In the genomic region with DNA sequence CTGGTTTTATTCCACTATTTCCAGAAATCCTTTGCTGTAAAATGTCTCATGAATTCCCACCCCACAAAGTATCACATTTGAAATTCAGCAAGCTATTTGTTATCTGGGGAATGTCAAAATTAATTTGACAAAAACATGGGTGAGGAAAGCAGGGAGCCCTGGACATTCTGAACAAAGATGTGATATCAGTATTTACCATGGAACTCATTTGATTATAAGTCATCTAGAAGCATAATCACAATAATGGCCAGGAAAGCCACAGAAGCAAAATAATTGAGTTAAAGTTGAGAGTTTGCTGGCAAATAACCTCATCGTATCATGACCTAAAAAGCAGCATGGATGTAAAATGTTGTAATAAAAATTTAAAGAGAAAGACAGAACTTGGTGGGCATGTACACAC, we compare ENCODE assay signal across 22 cellular contexts.
DNase-seq lines count a peak whose midpoint lies in the region; ATAC-seq, FAIRE-seq and TF ChIP-seq lines count a peak whose summit lies in the region.
"Had no signal": no experiment of that assay in that cellular context is flagged by ENCODE, and none has a peak within 500 bp of the region (broad histone marks: within the 10 kb centered on the region; RNA-seq: fewer than 3 reads in every experiment).

No MANE protein-coding gene starts in this region.

- H3K4me3 ChIP-seq in BE2C (ENCODE audit: low read depth, low read length) (no peak overlapping the region; the same call in 1 of the 2 replicates), SK-N-SH (ENCODE audit: low read depth in 2 of 2, low read length in 1 of 2) (no peak overlapping the region), thoracic aorta (no peak overlapping the region)
- H3K4me3 ChIP-seq: A549, GM23338, HAP-1 had no signal

- TF ChIP-seq RAD21 in SK-N-SH (IDR thresholded peaks at IDR 0.05; ENCODE audit: low read length): peak; percentile 44

- no peak for TF ChIP-seq POLR2A in H54 (IDR thresholded peaks at IDR 0.05; ENCODE audit: low read depth, low read length)

- no peak for FAIRE-seq in H54 (lab: Jason Lieb, UNC)
- FAIRE-seq: GM18507 had no signal

- peaks cover 13% of the 10 kb centered on the region for H3K36me3 Mint-ChIP-seq in chondrocyte (ENCODE audit: low read depth)

- H3K36me3 ChIP-seq in BE2C (peaks cover 7% of the 10 kb centered on the region; the same call in 1 of the 2 replicates), SK-N-SH (replicated peaks in 1 of 2; ENCODE audit: control insufficient read depth in 1 of 2, insufficient read depth in 2 of 2, low read length in 1 of 2) (peaks cover 11 to 16% of the 10 kb centered on the region in 2 experiments), thoracic aorta (peaks cover 3% of the 10 kb centered on the region)
- H3K36me3 ChIP-seq: HAP-1 had no signal

- H3K4me1 Mint-ChIP-seq in chondrocyte (ENCODE audit: low read depth): no peaks in the 10 kb centered on the region
- H3K4me1 Mint-ChIP-seq: GM23338 had no signal

- no peak overlapping the region for H3K27ac Mint-ChIP-seq in chondrocyte (ENCODE audit: unreplicated experiment)
- H3K27ac Mint-ChIP-seq: GM23338, HFFc6 had no signal

- peaks cover 2% of the 10 kb centered on the region for H3K9me3 Mint-ChIP-seq in chondrocyte (ENCODE audit: low read depth)
- H3K9me3 Mint-ChIP-seq: HFFc6 had no signal

- H3K4me3 Mint-ChIP-seq in chondrocyte (ENCODE audit: unreplicated experiment): no peak overlapping the region
- H3K4me3 Mint-ChIP-seq: CD4-positive, alpha-beta memory T cell; GM23338; HFFc6 had no signal

- H3K9me3 ChIP-seq in BE2C: no peaks in the 10 kb centered on the region
- H3K9me3 ChIP-seq in SK-N-SH: no peaks in the 10 kb centered on the region
- H3K9me3 ChIP-seq in thoracic aorta: no peaks in the 10 kb centered on the region
- H3K9me3 ChIP-seq: A549, HAP-1 had no signal

- DNase-seq in BE2C (peak; percentile 57), SK-N-SH (peak; percentile 46), left kidney (ENCODE audit: low read depth, low spot score) (peak; percentile 23), thoracic aorta (ENCODE audit: low spot score) (no peak), NCI-H1092 treated with DMSO at 0.1 percent for 48 hours (lab: John Stamatoyannopoulos, UW) (no peak), H54 (ENCODE audit: insufficient read length, low spot score) (no peak), chondrocyte (ENCODE audit: low spot score) (no peak)
- DNase-seq: 8988T; ACHN; AML-193; C1 segment of cervical spinal cord; Calu3; CD4-positive, alpha-beta memory T cell; COR-L47; DMS53; DMS79 treated with DMSO at 0.1 percent for 48 hours; GF-D8; HFFc6 had no signal

- H3K27me3 ChIP-seq in BE2C (no peaks in the 10 kb centered on the region), SK-N-SH (ENCODE audit: insufficient read depth) (no peaks in the 10 kb centered on the region), thoracic aorta (replicated peaks; ENCODE audit: insufficient read depth) (no peaks in the 10 kb centered on the region)

- TF ChIP-seq EP300 in SK-N-SH (IDR thresholded peaks at IDR 0.05; ENCODE audit: borderline replicate concordance in 1 of 2, low read depth in 1 of 2, low read length in 1 of 2): peak; percentile 45 to 99; a peak in 2 of 4 replicates

- H3K9me2 ChIP-seq in SK-N-SH: no peaks in the 10 kb centered on the region

- H3K27ac ChIP-seq in SK-N-SH (ENCODE audit: low read depth in 2 of 2, low read length in 1 of 2) (peak overlapping the region; percentile 88 to 89; a peak in 3 of 4 replicates), thoracic aorta (peak overlapping the region; percentile 7 to 90)
- H3K27ac ChIP-seq: A549 had no signal

- no peak overlapping the region for H3K4me2 ChIP-seq in SK-N-SH
- H3K4me2 ChIP-seq: A549, GM23338 had no signal

- CTCF ChIA-PET in SK-N-SH (lab: Yijun Ruan, JAX): interaction anchor here (1.2 to 2.9 kb wide), 6 partner anchors 11 to 141 kb away, joined by 3 to 8 read pairs (median 3); no protein-coding TSS in a partner anchor

- no peaks in the 10 kb centered on the region for H3K27me3 Mint-ChIP-seq in chondrocyte (ENCODE audit: low read depth)
- H3K27me3 Mint-ChIP-seq: CD4-positive, alpha-beta memory T cell had no signal

- no peak overlapping the region for H2AFZ ChIP-seq in SK-N-SH (ENCODE audit: low read depth)
- H2AFZ ChIP-seq: GM23338 had no signal

- POLR2A ChIA-PET in SK-N-SH (lab: Yijun Ruan, JAX): interaction anchor here (1.3 kb wide), 1 partner anchor 43 kb away, joined by 3 read pairs; no protein-coding TSS in a partner anchor

- H3K79me2 ChIP-seq in SK-N-SH (ENCODE audit: insufficient read depth): peaks cover 28% of the 10 kb centered on the region

- H3K9ac ChIP-seq in SK-N-SH: no peak overlapping the region

- no peak for ATAC-seq in thoracic aorta (ENCODE audit: insufficient number of reproducible peaks, low FRiP score, low read depth)
- ATAC-seq: A549, GM23338 had no signal

- peaks cover 27% of the 10 kb centered on the region for H3F3A ChIP-seq in SK-N-SH (replicated peaks; ENCODE audit: insufficient read depth)

- H4K20me1 ChIP-seq in SK-N-SH (ENCODE audit: insufficient read depth): no peaks in the 10 kb centered on the region

- 37% methylated on average over 1 of the region's 1 CpG for WGBS in SK-N-SH (ENCODE audit: low lambda C conversion rate)

- no peak for TF ChIP-seq CTCF in BE2C (IDR thresholded peaks at IDR 0.05; ENCODE audit: low read depth, low read length)
- TF ChIP-seq CTCF in SK-N-SH (IDR thresholded peaks at IDR 0.05): no peak
- no peak for TF ChIP-seq CTCF in thoracic aorta (IDR thresholded peaks at IDR 0.05)
- TF ChIP-seq CTCF in chondrocyte (IDR thresholded peaks at IDR 0.05): no peak

- peaks cover 34% of the 10 kb centered on the region for H3K4me1 ChIP-seq in BE2C
- peaks cover 7 to 26% of the 10 kb centered on the region in 2 experiments; a peak in 3 of 4 replicates for H3K4me1 ChIP-seq in SK-N-SH (ENCODE audit: control insufficient read depth in 1 of 2, insufficient read depth in 2 of 2, low read depth in 1 of 2, low read length in 1 of 2)
- H3K4me1 ChIP-seq in thoracic aorta (ENCODE audit: control insufficient read depth in 1 of 2, low read depth in 2 of 2): peaks cover 27 to 61% of the 10 kb centered on the region in 2 donors
- H3K4me1 ChIP-seq: HAP-1 had no signal

TF ChIP-seq in SK-N-SH, 30 proteins besides CTCF, POLR2A, EP300 and RAD21:
- TF ChIP-seq FOXM1 (IDR thresholded peaks at IDR 0.05; ENCODE audit: low read depth): 0 out of 2 replicates have a peak, but pooled peaks have one; percentile 56
- TF ChIP-seq NFIC (IDR thresholded peaks at IDR 0.05; ENCODE audit: borderline replicate concordance): peak; percentile 44; the same call in 1 of the 2 replicates
- TF ChIP-seq EZH2phosphoT487 (IDR thresholded peaks at IDR 0.05; ENCODE audit: borderline replicate concordance, low read depth): no peak
- TF ChIP-seq ELF1 (IDR thresholded peaks at IDR 0.05): no peak
- TF ChIP-seq POLR2AphosphoS5 (IDR thresholded peaks at IDR 0.05; ENCODE audit: low read depth, low read length): peak; percentile 65
- 0 out of 2 replicates have a peak, but pooled peaks have one; percentile 53 for TF ChIP-seq SIN3A (IDR thresholded peaks at IDR 0.05; ENCODE audit: borderline replicate concordance, low read depth, low read length)
- peak; percentile 99 for TF ChIP-seq RCOR1 (IDR thresholded peaks at IDR 0.05; ENCODE audit: low read length)
- no peak for TF ChIP-seq NRF1 (IDR thresholded peaks at IDR 0.05; ENCODE audit: low read depth, low read length)
- TF ChIP-seq RFX5 (IDR thresholded peaks at IDR 0.05; ENCODE audit: low read length): no peak
- no peak for TF ChIP-seq YY1 (IDR thresholded peaks at IDR 0.05; ENCODE audit: low read depth)
- peak; percentile 87 for TF ChIP-seq TEAD4 (IDR thresholded peaks at IDR 0.05; ENCODE audit: borderline replicate concordance, insufficient read depth)
- peak; percentile 99 for TF ChIP-seq FOXJ3 (CRISPR knock-in tag; IDR thresholded peaks at IDR 0.05)
- peak; percentile 93 for TF ChIP-seq CHD2 (IDR thresholded peaks at IDR 0.05; ENCODE audit: low read length, partially characterized antibody)
- TF ChIP-seq GATA2 (CRISPR knock-in tag; IDR thresholded peaks at IDR 0.05): peak; percentile 98
- TF ChIP-seq, protein P1, sequence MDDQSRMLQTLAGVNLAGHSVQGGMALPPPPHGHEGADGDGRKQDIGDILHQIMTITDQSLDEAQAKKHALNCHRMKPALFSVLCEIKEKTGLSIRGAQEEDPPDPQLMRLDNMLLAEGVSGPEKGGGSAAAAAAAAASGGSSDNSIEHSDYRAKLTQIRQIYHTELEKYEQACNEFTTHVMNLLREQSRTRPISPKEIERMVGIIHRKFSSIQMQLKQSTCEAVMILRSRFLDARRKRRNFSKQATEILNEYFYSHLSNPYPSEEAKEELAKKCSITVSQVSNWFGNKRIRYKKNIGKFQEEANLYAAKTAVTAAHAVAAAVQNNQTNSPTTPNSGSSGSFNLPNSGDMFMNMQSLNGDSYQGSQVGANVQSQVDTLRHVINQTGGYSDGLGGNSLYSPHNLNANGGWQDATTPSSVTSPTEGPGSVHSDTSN (IDR thresholded peaks at IDR 0.05): peak; percentile 79
- TF ChIP-seq RXRA (IDR thresholded peaks at IDR 0.05; ENCODE audit: borderline replicate concordance, low read depth): 0 out of 2 replicates have a peak, but pooled peaks have one; percentile 23
- peak; percentile 60; the same call in 1 of the 2 replicates for TF ChIP-seq MXI1 (IDR thresholded peaks at IDR 0.05; ENCODE audit: low read depth, low read length)
- TF ChIP-seq JUND (IDR thresholded peaks at IDR 0.05): peak; percentile 54
- TF ChIP-seq TCF12 (IDR thresholded peaks at IDR 0.05): peak; percentile 93

Comparison
In these comparisons a context has a peak if more than half of its experiments do, and no peak if none do; other contexts are left out.
1. DNase-seq: peak in BE2C (single experiment), SK-N-SH (single experiment) and left kidney (single experiment); none in thoracic aorta (single experiment), NCI-H1092 treated with DMSO at 0.1 percent for 48 hours (single experiment), H54 (single experiment) and chondrocyte (single experiment).